ENCODE assay signal across 20 cellular contexts in genomic region chrX:12595746-12596145, GRCh38.
A peak's percentile ranks its signal among the peaks of the same experiment; 100 is the strongest.
DNase-seq lines count a peak whose midpoint lies in the region; FAIRE-seq and TF ChIP-seq lines count a peak whose summit lies in the region.
"Had no signal": no experiment of that assay in that cellular context is flagged by ENCODE, and none has a peak within 500 bp of the region (broad histone marks: within the 10 kb centered on the region; RNA-seq: fewer than 3 reads in every experiment).

No MANE protein-coding gene starts in this region.

- no peak overlapping the region for H2AFZ ChIP-seq in keratinocyte (ENCODE audit: control insufficient read depth, low read length)
- H2AFZ ChIP-seq: GM23248 had no signal

- dilution Hi-C loops in keratinocyte (cut with MboI; ENCODE audit: extremely low pct_ligation_motif_present, low sequenced_read_pairs) = no loop called here

- H3K4me3 ChIP-seq in AG10803 (ENCODE audit: low read length) = no peak overlapping the region
- no peak overlapping the region for H3K4me3 ChIP-seq in epithelial cell of esophagus (ENCODE audit: low read length)
- H3K4me3 ChIP-seq in keratinocyte (ENCODE audit: control insufficient read depth in 2 of 3, extremely low read depth in 1 of 3, insufficient read depth in 2 of 3, low read depth in 1 of 3, low read length in 3 of 3) = no peak overlapping the region
- no peak overlapping the region for H3K4me3 ChIP-seq in Caco-2 (ENCODE audit: low read depth, low read length)
- H3K4me3 ChIP-seq: GM23248 had no signal

- H3K4me1 Mint-ChIP-seq in Caco-2 (ENCODE audit: low read depth, unreplicated experiment) = no peaks in the 10 kb centered on the region
- no peaks in the 10 kb centered on the region for H3K4me1 Mint-ChIP-seq in activated naive CD4-positive, alpha-beta T cell treated with anti-CD3 and anti-CD28 coated beads, Interleukin-2, amount 10 ng/mL, durations not matched to agents 7 days and 5 days
- H3K4me1 Mint-ChIP-seq: CD4-positive, CD25-positive, alpha-beta regulatory T cell; CD8-positive, alpha-beta memory T cell had no signal

- H3K36me3 Mint-ChIP-seq in Caco-2 (ENCODE audit: insufficient read depth, unreplicated experiment) = no peaks in the 10 kb centered on the region
- no peaks in the 10 kb centered on the region for H3K36me3 Mint-ChIP-seq in activated naive CD4-positive, alpha-beta T cell treated with anti-CD3 and anti-CD28 coated beads, Interleukin-2, amount 10 ng/mL, durations not matched to agents 7 days and 5 days
- H3K36me3 Mint-ChIP-seq: CD4-positive, CD25-positive, alpha-beta regulatory T cell; CD8-positive, alpha-beta memory T cell had no signal

- no peaks in the 10 kb centered on the region for H4K20me1 ChIP-seq in keratinocyte (ENCODE audit: control insufficient read depth, extremely low read depth, insufficient read depth, low read length)

- H3K4me3 Mint-ChIP-seq in Caco-2 (ENCODE audit: unreplicated experiment) = no peak overlapping the region
- no peak overlapping the region for H3K4me3 Mint-ChIP-seq in activated naive CD4-positive, alpha-beta T cell treated with anti-CD3 and anti-CD28 coated beads, Interleukin-2, amount 10 ng/mL, durations not matched to agents 7 days and 5 days
- H3K4me3 Mint-ChIP-seq: CD4-positive, CD25-positive, alpha-beta regulatory T cell; CD8-positive, alpha-beta memory T cell; HFFc6 had no signal

- H3K4me1 ChIP-seq in keratinocyte (ENCODE audit: control insufficient read depth, extremely low read depth, insufficient read depth, low read length) = no peaks in the 10 kb centered on the region
- H3K4me1 ChIP-seq in Caco-2 = no peaks in the 10 kb centered on the region
- H3K4me1 ChIP-seq: BE2C had no signal

- H3K9me1 ChIP-seq in keratinocyte (ENCODE audit: control insufficient read depth, extremely low read depth, insufficient read depth, low read length) = no peaks in the 10 kb centered on the region

- CTCF ChIA-PET in Caco-2 (lab: Charles Lee) = no interaction called here
- CTCF ChIA-PET in activated naive CD4-positive, alpha-beta T cell treated with anti-CD3 and anti-CD28 coated beads, Interleukin-2, amount 10 ng/mL, durations not matched to agents 7 days and 5 days (lab: Charles Lee) = no interaction called here

- H3K27ac Mint-ChIP-seq in Caco-2 (ENCODE audit: unreplicated experiment) = no peak overlapping the region
- no peak overlapping the region for H3K27ac Mint-ChIP-seq in activated naive CD4-positive, alpha-beta T cell treated with anti-CD3 and anti-CD28 coated beads, Interleukin-2, amount 10 ng/mL, durations not matched to agents 7 days and 5 days
- H3K27ac Mint-ChIP-seq: CD4-positive, CD25-positive, alpha-beta regulatory T cell; CD8-positive, alpha-beta memory T cell; HFFc6 had no signal

- no peak for FAIRE-seq in keratinocyte (lab: Jason Lieb, UNC)
- FAIRE-seq: D721Med, GM12892, GM18507, HTR-8/SVneo had no signal

- TF ChIP-seq CTCF in AG10803 (conservative IDR thresholded peaks at IDR 0.05; ENCODE audit: low read length) = peak; percentile 12; the same call in 1 of the 2 replicates
- TF ChIP-seq CTCF in epithelial cell of esophagus (IDR thresholded peaks at IDR 0.05; ENCODE audit: insufficient read depth, low read depth, low read length, missing control alignments) = peak; percentile 28
- TF ChIP-seq CTCF in keratinocyte (optimal IDR thresholded peaks at IDR 0.05 in 1 of 3, IDR thresholded peaks at IDR 0.05 in 1 of 3, conservative IDR thresholded peaks at IDR 0.05 in 1 of 3; ENCODE audit: extremely low read depth in 1 of 3, insufficient read depth in 2 of 3, low read length in 3 of 3) = peak in 2 of 3 experiments; percentile 2 to 23
- TF ChIP-seq CTCF in Caco-2 (IDR thresholded peaks at IDR 0.05; ENCODE audit: insufficient read depth in 1 of 2, low read depth in 1 of 2, low read length in 1 of 2, severe bottlenecking in 1 of 2, unreplicated experiment in 1 of 2) = no peak

- H3K36me3 ChIP-seq in keratinocyte (ENCODE audit: control insufficient read depth in 2 of 2, extremely low read depth in 1 of 2, insufficient read depth in 2 of 2, low read length in 2 of 2) = no peaks in the 10 kb centered on the region
- no peaks in the 10 kb centered on the region for H3K36me3 ChIP-seq in Caco-2 (ENCODE audit: control insufficient read depth, insufficient read depth, low read length)
- H3K36me3 ChIP-seq: BE2C had no signal

- H3K9me3 ChIP-seq in keratinocyte (ENCODE audit: control insufficient read depth, low read depth, low read length) (no peaks in the 10 kb centered on the region), Caco-2 (no peaks in the 10 kb centered on the region)
- H3K9me3 ChIP-seq: BE2C had no signal

- H3K27me3 Mint-ChIP-seq in Caco-2 (ENCODE audit: insufficient read depth, unreplicated experiment) = peaks cover 3% of the 10 kb centered on the region
- peaks cover 3% of the 10 kb centered on the region for H3K27me3 Mint-ChIP-seq in activated naive CD4-positive, alpha-beta T cell treated with anti-CD3 and anti-CD28 coated beads, Interleukin-2, amount 10 ng/mL, durations not matched to agents 7 days and 5 days
- H3K27me3 Mint-ChIP-seq: CD4-positive, CD25-positive, alpha-beta regulatory T cell; CD8-positive, alpha-beta memory T cell had no signal

- intact Hi-C loops in Caco-2 (cut with micrococcal nuclease; ENCODE audit: unreplicated experiment) = no loop called here

- no TSS peak for BruUV-seq in Caco-2 (replicated peaks; lab: Mats Ljungman, UMichigan)

- H3K27ac ChIP-seq in keratinocyte (ENCODE audit: control insufficient read depth, insufficient read depth, low read length) = no peak overlapping the region
- H3K27ac ChIP-seq: GM23248 had no signal

- no peaks in the 10 kb centered on the region for H3K79me2 ChIP-seq in keratinocyte (ENCODE audit: control insufficient read depth, insufficient read depth, low read length)

- H3K9ac ChIP-seq in keratinocyte (ENCODE audit: control insufficient read depth, extremely low read depth, insufficient read depth, low read length) = no peak overlapping the region
- H3K9ac ChIP-seq: GM23248 had no signal

- no peak for DNase-seq in AG10803 (ENCODE audit: low read depth)
- peak; percentile 39 for DNase-seq in NCI-H69 (lab: John Stamatoyannopoulos, UW)
- no peak for DNase-seq in epithelial cell of esophagus (ENCODE audit: low read depth)
- no peak for DNase-seq in keratinocyte (ENCODE audit: low read depth, low spot score)
- DNase-seq in Caco-2 = no peak
- no peak for DNase-seq in activated naive CD4-positive, alpha-beta T cell treated with anti-CD3 and anti-CD28 coated beads, Interleukin-2, amount 10 ng/mL, durations not matched to agents 7 days and 5 days
- DNase-seq: BE2C; C1 segment of cervical spinal cord; CD4-positive, CD25-positive, alpha-beta regulatory T cell; CD8-positive, alpha-beta memory T cell; COR-L47; GDM1; GM23248; HCEC 1CT; HFFc6; IMR-90 had no signal

- H3K9me3 Mint-ChIP-seq in Caco-2 (ENCODE audit: unreplicated experiment) = no peaks in the 10 kb centered on the region
- H3K9me3 Mint-ChIP-seq in activated naive CD4-positive, alpha-beta T cell treated with anti-CD3 and anti-CD28 coated beads, Interleukin-2, amount 10 ng/mL, durations not matched to agents 7 days and 5 days = no peaks in the 10 kb centered on the region
- H3K9me3 Mint-ChIP-seq: CD4-positive, CD25-positive, alpha-beta regulatory T cell; HFFc6 had no signal

- H3K27me3 ChIP-seq in keratinocyte (ENCODE audit: control insufficient read depth, extremely low read depth, insufficient read depth, low read length) (no peaks in the 10 kb centered on the region), Caco-2 (replicated peaks; ENCODE audit: control insufficient read depth, insufficient read depth, low read length) (no peaks in the 10 kb centered on the region)
- H3K27me3 ChIP-seq: BE2C had no signal

- H3K4me2 ChIP-seq in keratinocyte (ENCODE audit: control insufficient read depth, extremely low read depth, insufficient read depth, low read depth, low read length) = no peak overlapping the region

- POLR2A ChIA-PET in Caco-2 (lab: Charles Lee) = no interaction called here

Comparison
In these comparisons a context has a peak if more than half of its experiments do, and no peak if none do; other contexts are left out.
1. CTCF ChIP-seq: peak in AG10803 (single experiment), epithelial cell of esophagus (single experiment) and keratinocyte (2 of 3); none in Caco-2 (0 of 2).